In genomic region chr1:44170281-44170823, GRCh38 we compare ENCODE assay signal across 22 cellular contexts. TPM values are rescaled to one million over a fixed set of nuclear protein-coding genes. Genes with fewer than 3 reads are reported as not detected.
DNase-seq lines count a peak whose midpoint lies in the region; ATAC-seq and TF ChIP-seq lines count a peak whose summit lies in the region.
"Had no signal": no experiment of that assay in that cellular context is flagged by ENCODE, and none has a peak within 500 bp of the region (broad histone marks: within the 10 kb centered on the region; RNA-seq: fewer than 3 reads in every experiment).

No MANE protein-coding gene starts in this region.

- H3K9me3 Mint-ChIP-seq in WTC11: peaks cover 31% of the 10 kb centered on the region

- no peak for TF ChIP-seq EP300 in SK-N-SH (IDR thresholded peaks at IDR 0.05; ENCODE audit: borderline replicate concordance in 1 of 2, low read depth in 1 of 2, low read length in 1 of 2)

- H3K36me3 Mint-ChIP-seq in WTC11: peaks cover 23% of the 10 kb centered on the region
- H3K36me3 Mint-ChIP-seq: CD4-positive, CD25-positive, alpha-beta regulatory T cell had no signal

- peaks cover 0 to 6% of the 10 kb centered on the region in 2 experiments for H3K36me3 ChIP-seq in SK-N-SH (replicated peaks in 1 of 2; ENCODE audit: control insufficient read depth in 1 of 2, insufficient read depth in 2 of 2, low read length in 1 of 2)
- H3K36me3 ChIP-seq: breast epithelium, MG63 had no signal

- H3K4me2 ChIP-seq in SK-N-SH: no peak overlapping the region

- no peaks in the 10 kb centered on the region for H3K4me1 Mint-ChIP-seq in WTC11
- H3K4me1 Mint-ChIP-seq: naive thymus-derived CD8-positive, alpha-beta T cell; stimulated activated naive B cell treated with anti-CD40 and anti-IgM and Interleukin-4, amounts not matched to agents 10 μg/mL and 1 μg/mL and 100 μg/mL, for 72 hours had no signal

- H2AFZ ChIP-seq in SK-N-SH (ENCODE audit: low read depth): no peak overlapping the region

- TF ChIP-seq RAD21 in SK-N-SH (IDR thresholded peaks at IDR 0.05; ENCODE audit: low read length): no peak

- H3K9me2 ChIP-seq in SK-N-SH: no peaks in the 10 kb centered on the region

- no peak overlapping the region for H3K9ac ChIP-seq in SK-N-SH

- POLR2A ChIA-PET in SK-N-SH (lab: Yijun Ruan, JAX) (no interaction called here), WTC11 (lab: Charles Lee) (interaction anchor here (0.6 kb wide), 1 partner anchor 289 kb away, joined by 8 read pairs; no protein-coding TSS in a partner anchor)

- peaks cover 6% of the 10 kb centered on the region; the same call in 1 of the 2 replicates for H3K9me3 ChIP-seq in SK-N-SH
- H3K9me3 ChIP-seq: breast epithelium had no signal

- H3K4me1 ChIP-seq in SK-N-SH (ENCODE audit: control insufficient read depth in 1 of 2, insufficient read depth in 2 of 2, low read depth in 1 of 2, low read length in 1 of 2): no peaks in the 10 kb centered on the region
- H3K4me1 ChIP-seq: breast epithelium had no signal

- H4K20me1 ChIP-seq in SK-N-SH (ENCODE audit: insufficient read depth): no peaks in the 10 kb centered on the region

- no peak for TF ChIP-seq CTCF in SK-N-SH (IDR thresholded peaks at IDR 0.05)
- no peak for TF ChIP-seq CTCF in WTC11 (IDR thresholded peaks at IDR 0.05)
- peak; percentile 7 for TF ChIP-seq CTCF in fibroblast of pulmonary artery (IDR thresholded peaks at IDR 0.05; ENCODE audit: low read length, missing control alignments)

- no peak for DNase-seq in SK-N-SH
- DNase-seq in WTC11 (ENCODE audit: low spot score): no peak
- peak; percentile 61 for DNase-seq in fibroblast of pulmonary artery (ENCODE audit: low read depth)
- no peak for DNase-seq in cortex of kidney (lab: John Stamatoyannopoulos, UW)
- DNase-seq in NCI-H82 (lab: John Stamatoyannopoulos, UW): no peak
- DNase-seq in middle frontal gyrus (ENCODE audit: extremely low spot score, low spot score): no peak
- DNase-seq: activated CD4-positive, alpha-beta T cell treated with anti-CD3 and anti-CD28 coated beads for 1 hour; activated naive CD4-positive, alpha-beta T cell treated with anti-CD3 and anti-CD28 coated beads for 36 hours; CD4-positive, CD25-positive, alpha-beta regulatory T cell; DMS79 treated with DMSO at 0.1 percent for 48 hours; effector memory CD8-positive, alpha-beta T cell; MG63; naive thymus-derived CD8-positive, alpha-beta T cell; NCI-H226; SHP77 treated with DMSO at 0.1 percent for 48 hours; stimulated activated naive B cell treated with anti-CD40 and anti-IgM and Interleukin-4, amounts not matched to agents 10 μg/mL and 1 μg/mL and 100 μg/mL, for 72 hours had no signal

- H3K27me3 Mint-ChIP-seq in WTC11 (ENCODE audit: low read depth): peaks cover 15% of the 10 kb centered on the region
- H3K27me3 Mint-ChIP-seq: progenitor cell of endocrine pancreas had no signal

- no peaks in the 10 kb centered on the region for H3K27me3 ChIP-seq in SK-N-SH (ENCODE audit: insufficient read depth)
- H3K27me3 ChIP-seq: breast epithelium, MG63 had no signal

- 64% methylated on average over 3 of the region's 3 CpGs for WGBS in SK-N-SH (ENCODE audit: low lambda C conversion rate)

- H3K27ac Mint-ChIP-seq in WTC11: no peak overlapping the region
- H3K27ac Mint-ChIP-seq: activated naive CD4-positive, alpha-beta T cell treated with anti-CD3 and anti-CD28 coated beads for 36 hours; CD4-positive, CD25-positive, alpha-beta regulatory T cell; effector memory CD8-positive, alpha-beta T cell; progenitor cell of endocrine pancreas; stimulated activated naive B cell treated with anti-CD40 and anti-IgM and Interleukin-4, amounts not matched to agents 10 μg/mL and 1 μg/mL and 100 μg/mL, for 72 hours had no signal

- H3K4me3 ChIP-seq in SK-N-SH (ENCODE audit: low read depth in 2 of 2, low read length in 1 of 2) (no peak overlapping the region), fibroblast of pulmonary artery (replicated peaks; ENCODE audit: low read depth, low read length) (no peak overlapping the region)
- H3K4me3 ChIP-seq: breast epithelium, MG63 had no signal

- no peaks in the 10 kb centered on the region for H3K79me2 ChIP-seq in SK-N-SH (ENCODE audit: insufficient read depth)

- H3K27ac ChIP-seq in SK-N-SH (ENCODE audit: low read depth in 2 of 2, low read length in 1 of 2): no peak overlapping the region
- H3K27ac ChIP-seq: breast epithelium had no signal

- CTCF ChIA-PET in SK-N-SH (lab: Yijun Ruan, JAX) (interaction anchor here (1.0 to 1.7 kb wide), 2 partner anchors 9 to 14 kb away, joined by 3 read pairs; no protein-coding TSS in a partner anchor), WTC11 (lab: Charles Lee) (interaction anchor here (1.0 to 2.3 kb wide), 10 partner anchors 9 to 122 kb away, joined by 3 to 12 read pairs (median 4); partner anchors contain the start of gene DMAP1)

- ATAC-seq in SK-N-SH treated with all-trans-retinoic acid at 6 μM for 48 hours: no peak
- peak; percentile 52 for ATAC-seq in WTC11
- ATAC-seq in GM18873 (IDR thresholded peaks at IDR 0.05; ENCODE audit: low FRiP score, unreplicated experiment): no peak
- ATAC-seq: effector memory CD8-positive, alpha-beta T cell; naive thymus-derived CD8-positive, alpha-beta T cell; stimulated activated naive B cell treated with anti-CD40 and anti-IgM and Interleukin-4, amounts not matched to agents 10 μg/mL and 1 μg/mL and 100 μg/mL, for 72 hours had no signal

- no peak overlapping the region for H3K4me3 Mint-ChIP-seq in WTC11
- H3K4me3 Mint-ChIP-seq: activated naive CD4-positive, alpha-beta T cell treated with anti-CD3 and anti-CD28 coated beads for 36 hours; CD4-positive, CD25-positive, alpha-beta regulatory T cell; effector memory CD8-positive, alpha-beta T cell; naive thymus-derived CD8-positive, alpha-beta T cell; stimulated activated naive B cell treated with anti-CD40 and anti-IgM and Interleukin-4, amounts not matched to agents 10 μg/mL and 1 μg/mL and 100 μg/mL, for 72 hours had no signal

- H3F3A ChIP-seq in SK-N-SH (replicated peaks; ENCODE audit: insufficient read depth): no peaks in the 10 kb centered on the region

TF ChIP-seq in SK-N-SH, 30 proteins besides CTCF, POLR2A, EP300 and RAD21:
- TF ChIP-seq SIN3A (IDR thresholded peaks at IDR 0.05; ENCODE audit: borderline replicate concordance, low read depth, low read length) (no peak), TCF12 (IDR thresholded peaks at IDR 0.05) (peak; percentile 24; the same call in 1 of the 2 replicates)

TF ChIP-seq in SK-N-SH treated with all-trans-retinoic acid at 6 μM for 48 hours, 23 proteins besides CTCF, POLR2A, EP300 and RAD21 (continues in another document):
- TF ChIP-seq CSDC2 (CRISPR knock-in tag; IDR thresholded peaks at IDR 0.05): no peak
- TF ChIP-seq ZFP3 (CRISPR knock-in tag; IDR thresholded peaks at IDR 0.05): no peak
- TF ChIP-seq ISL1 (CRISPR knock-in tag; IDR thresholded peaks at IDR 0.05): no peak
- no peak for TF ChIP-seq ZC3H10 (CRISPR knock-in tag; IDR thresholded peaks at IDR 0.05)
- no peak for TF ChIP-seq ESRRG (CRISPR knock-in tag; IDR thresholded peaks at IDR 0.05)
- TF ChIP-seq TOX (CRISPR knock-in tag; IDR thresholded peaks at IDR 0.05; ENCODE audit: borderline replicate concordance): no peak
- TF ChIP-seq SNAI2 (CRISPR knock-in tag; IDR thresholded peaks at IDR 0.05): no peak

TF ChIP-seq in WTC11, 78 proteins besides CTCF, POLR2A, EP300 and RAD21 (continues in another document):
- TF ChIP-seq TCF7 (CRISPR knock-in tag; IDR thresholded peaks at IDR 0.05; ENCODE audit: low read depth) (no peak), ARID4B (CRISPR knock-in tag; IDR thresholded peaks at IDR 0.05; ENCODE audit: borderline replicate concordance) (no peak), SOX15 (CRISPR knock-in tag; IDR thresholded peaks at IDR 0.05) (no peak)

RNA-seq across cellular contexts. Expression of gene KLF18, which starts 28.9 kb away (rescaled TPM):
- polyA plus RNA-seq in SK-N-SH (2012; rRNA removed): not detected in 2 replicates
- not detected in 2 replicates for polyA plus RNA-seq in SK-N-SH (2012; cell fraction: cytosol; rRNA removed)
- polyA plus RNA-seq in SK-N-SH (2012; cell fraction: nucleus; rRNA removed): not detected in 2 replicates
- 0.05 to 0.09 TPM (median 0.09 TPM) in 3 replicates for total RNA-seq in WTC11 (2021)
- total RNA-seq: A172; activated naive CD4-positive, alpha-beta T cell treated with anti-CD3 and anti-CD28 coated beads for 36 hours; breast epithelium; CD4-positive, CD25-positive, alpha-beta regulatory T cell; lung microvascular endothelial cell; naive thymus-derived CD8-positive, alpha-beta T cell; progenitor cell of endocrine pancreas had no signal
- polyA plus RNA-seq: CD4-positive, CD25-positive, alpha-beta regulatory T cell; naive thymus-derived CD8-positive, alpha-beta T cell had no signal

RNA-seq across cellular contexts. Expression of gene DMAP1, which starts 42.9 kb away (rescaled TPM):
- polyA plus RNA-seq in SK-N-SH (2012; rRNA removed): 54.3 and 59.6 TPM in 2 replicates
- polyA plus RNA-seq in SK-N-SH (2012; cell fraction: cytosol; rRNA removed): 21.6 and 27.8 TPM in 2 replicates
- polyA plus RNA-seq in SK-N-SH (2012; cell fraction: nucleus; rRNA removed): 187 and 249 TPM in 2 replicates
- total RNA-seq in WTC11 (2021): 40.9 to 44.4 TPM (median 42.3 TPM) in 3 replicates

RNA-seq across cellular contexts. Expression of gene KLF17, which starts 51.7 kb away (rescaled TPM):
- 0.21 and 0.26 TPM in 2 replicates for polyA plus RNA-seq in SK-N-SH (2012; rRNA removed)
- polyA plus RNA-seq in SK-N-SH (2012; cell fraction: cytosol; rRNA removed): 0.18 and 0.25 TPM in 2 replicates
- polyA plus RNA-seq in SK-N-SH (2012; cell fraction: nucleus; rRNA removed): 0.29 and 0.38 TPM in 2 replicates
- total RNA-seq in WTC11 (2021): not detected in 3 replicates
- total RNA-seq: A172; activated naive CD4-positive, alpha-beta T cell treated with anti-CD3 and anti-CD28 coated beads for 36 hours; breast epithelium; CD4-positive, CD25-positive, alpha-beta regulatory T cell; lung microvascular endothelial cell; naive thymus-derived CD8-positive, alpha-beta T cell; progenitor cell of endocrine pancreas had no signal
- polyA plus RNA-seq: CD4-positive, CD25-positive, alpha-beta regulatory T cell; naive thymus-derived CD8-positive, alpha-beta T cell had no signal
